ENCODE assay signal across 8 cellular contexts in the genomic region with DNA sequence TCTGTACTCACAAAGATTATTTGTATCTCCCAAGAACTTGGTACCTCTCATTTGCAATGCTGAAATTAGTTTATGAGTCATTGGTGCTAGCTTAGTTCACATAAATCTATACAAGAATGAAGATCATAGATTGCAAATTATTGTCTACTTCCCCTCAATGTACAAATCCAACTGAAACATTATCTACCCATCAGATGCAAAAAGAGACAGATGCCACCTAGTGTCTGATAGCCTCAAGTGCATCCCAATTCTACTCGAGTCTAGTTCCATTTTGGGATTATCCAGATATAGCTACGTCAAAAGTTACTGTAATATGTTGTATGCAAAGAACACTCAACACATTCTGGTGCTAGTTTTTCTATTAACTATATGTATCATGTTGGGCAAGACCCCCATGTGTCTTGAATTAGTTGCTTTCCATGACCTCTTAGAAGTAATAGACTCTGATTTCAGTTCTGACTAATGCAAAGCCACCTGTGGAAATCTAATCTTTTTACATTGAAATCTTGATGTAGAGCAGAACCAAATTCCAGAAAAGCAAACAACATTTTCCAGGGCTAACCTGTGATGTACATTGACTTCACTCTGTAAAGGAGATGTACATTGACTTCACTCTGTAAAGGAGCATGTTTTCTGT.
DNase-seq lines count a peak whose midpoint lies in the region; ATAC-seq and TF ChIP-seq lines count a peak whose summit lies in the region.
"Had no signal": no experiment of that assay in that cellular context is flagged by ENCODE, and none has a peak within 500 bp of the region (broad histone marks: within the 10 kb centered on the region; RNA-seq: fewer than 3 reads in every experiment).

No MANE protein-coding gene starts in this region.

- no peak overlapping the region for H3K9ac ChIP-seq in smooth muscle cell (ENCODE audit: low read depth)

- intact Hi-C loops in activated naive CD4-positive, alpha-beta T cell treated with anti-CD3 and anti-CD28 coated beads for 36 hours (cut with micrococcal nuclease): loop anchor here (1.0 to 5.0 kb wide), 4 partner anchors 188 to 1454 kb away; a partner anchor contains a TSS
- intact Hi-C loops in left ventricle myocardium inferior (cut with micrococcal nuclease): loop anchor here (10.0 kb wide), 1 partner anchor 1447 kb away; no protein-coding TSS in a partner anchor

- no peaks in the 10 kb centered on the region for H4K20me1 ChIP-seq in smooth muscle cell (ENCODE audit: low read depth)

- H3K4me1 ChIP-seq in left ventricle myocardium inferior (no peaks in the 10 kb centered on the region), smooth muscle cell (ENCODE audit: low read depth) (no peaks in the 10 kb centered on the region)

- H3K27me3 Mint-ChIP-seq in activated naive CD4-positive, alpha-beta T cell treated with anti-CD3 and anti-CD28 coated beads for 36 hours (ENCODE audit: low read depth): peaks cover 4% of the 10 kb centered on the region
- H3K27me3 Mint-ChIP-seq: activated naive CD4-positive, alpha-beta T cell treated with anti-CD3 and anti-CD28 coated beads, Interleukin-2, amount 50 U/mL, for 24 hours had no signal

- H3K4me2 ChIP-seq in smooth muscle cell: no peak overlapping the region

- no peak overlapping the region for H3K27ac ChIP-seq in left ventricle myocardium inferior (replicated peaks)
- H3K27ac ChIP-seq in smooth muscle cell (ENCODE audit: low read depth): peak overlapping the region; percentile 74

- no peak overlapping the region for H3K4me3 ChIP-seq in left ventricle myocardium inferior
- H3K4me3 ChIP-seq in smooth muscle cell: no peak overlapping the region

- no peaks in the 10 kb centered on the region for H3K9me3 Mint-ChIP-seq in activated naive CD4-positive, alpha-beta T cell treated with anti-CD3 and anti-CD28 coated beads for 36 hours
- H3K9me3 Mint-ChIP-seq: activated naive CD4-positive, alpha-beta T cell treated with anti-CD3 and anti-CD28 coated beads, Interleukin-2, amount 50 U/mL, for 24 hours had no signal

- peak; percentile 84 for TF ChIP-seq CTCF in left ventricle myocardium inferior (IDR thresholded peaks at IDR 0.05; ENCODE audit: borderline replicate concordance)
- TF ChIP-seq CTCF in smooth muscle cell (IDR thresholded peaks at IDR 0.05; ENCODE audit: borderline replicate concordance, insufficient read depth, poor library complexity, severe bottlenecking): peak; percentile 77

- no peak overlapping the region for H3K27ac Mint-ChIP-seq in activated naive CD4-positive, alpha-beta T cell treated with anti-CD3 and anti-CD28 coated beads for 36 hours
- H3K27ac Mint-ChIP-seq: activated naive CD4-positive, alpha-beta T cell treated with anti-CD3 and anti-CD28 coated beads, Interleukin-2, amount 50 U/mL, for 24 hours had no signal

- H3K9me3 ChIP-seq in left ventricle myocardium inferior (replicated peaks) (no peaks in the 10 kb centered on the region), smooth muscle cell (replicated peaks; ENCODE audit: low read depth) (no peaks in the 10 kb centered on the region)

- H3K36me3 ChIP-seq in left ventricle myocardium inferior: no peaks in the 10 kb centered on the region
- H3K36me3 ChIP-seq in smooth muscle cell (ENCODE audit: low read depth): no peaks in the 10 kb centered on the region

- H2AFZ ChIP-seq in smooth muscle cell (ENCODE audit: low read depth): no peak overlapping the region

- H3K4me1 Mint-ChIP-seq in activated naive CD4-positive, alpha-beta T cell treated with anti-CD3 and anti-CD28 coated beads for 36 hours (ENCODE audit: low read depth): no peaks in the 10 kb centered on the region

- no peaks in the 10 kb centered on the region for H3K79me2 ChIP-seq in smooth muscle cell (ENCODE audit: low read depth)

- DNase-seq in DMS53 treated with DMSO at 0.1 percent for 48 hours (lab: John Stamatoyannopoulos, UW; ENCODE audit: unreplicated experiment) (peak; percentile 14), NCI-H2196 (lab: John Stamatoyannopoulos, UW; ENCODE audit: unreplicated experiment) (peak; percentile 19), left ventricle myocardium inferior (no peak), smooth muscle cell (lab: John Stamatoyannopoulos, UW; ENCODE audit: unreplicated experiment) (no peak)
- peak; percentile 57 for DNase-seq in activated naive CD4-positive, alpha-beta T cell treated with anti-CD3 and anti-CD28 coated beads for 36 hours

- 21% methylated on average over 2 of the region's 2 CpGs for WGBS in smooth muscle cell (ENCODE audit: low lambda C conversion rate)

- no peak overlapping the region for H3K4me3 Mint-ChIP-seq in activated naive CD4-positive, alpha-beta T cell treated with anti-CD3 and anti-CD28 coated beads for 36 hours
- H3K4me3 Mint-ChIP-seq: activated naive CD4-positive, alpha-beta T cell treated with anti-CD3 and anti-CD28 coated beads, Interleukin-2, amount 50 U/mL, for 24 hours had no signal

- ATAC-seq in GM19035 (IDR thresholded peaks at IDR 0.05; ENCODE audit: unreplicated experiment) (peak; percentile 91), HG03064 (IDR thresholded peaks at IDR 0.05; ENCODE audit: low read depth, unreplicated experiment) (peak; percentile 84)

- CTCF ChIA-PET in activated naive CD4-positive, alpha-beta T cell treated with anti-CD3 and anti-CD28 coated beads for 36 hours (lab: Charles Lee): interaction anchor here (0.6 to 1.9 kb wide), 11 partner anchors 12 to 311 kb away, joined by 3 to 7 read pairs (median 4); no protein-coding TSS in a partner anchor

- H3K36me3 Mint-ChIP-seq in activated naive CD4-positive, alpha-beta T cell treated with anti-CD3 and anti-CD28 coated beads for 36 hours (ENCODE audit: low read depth): no peaks in the 10 kb centered on the region
- H3K36me3 Mint-ChIP-seq: activated naive CD4-positive, alpha-beta T cell treated with anti-CD3 and anti-CD28 coated beads, Interleukin-2, amount 50 U/mL, for 24 hours had no signal

- H3K27me3 ChIP-seq in left ventricle myocardium inferior (ENCODE audit: low read depth) (no peaks in the 10 kb centered on the region), smooth muscle cell (ENCODE audit: low read depth) (no peaks in the 10 kb centered on the region)

- H3F3A ChIP-seq in smooth muscle cell (ENCODE audit: low read depth): no peaks in the 10 kb centered on the region

Comparison
In these comparisons a context has a peak if more than half of its experiments do, and no peak if none do; other contexts are left out.
1. DNase-seq: peak in DMS53 treated with DMSO at 0.1 percent for 48 hours (single experiment), NCI-H2196 (single experiment) and activated naive CD4-positive, alpha-beta T cell treated with anti-CD3 and anti-CD28 coated beads for 36 hours (single experiment); none in left ventricle myocardium inferior (single experiment) and smooth muscle cell (single experiment).